In the genomic region with DNA sequence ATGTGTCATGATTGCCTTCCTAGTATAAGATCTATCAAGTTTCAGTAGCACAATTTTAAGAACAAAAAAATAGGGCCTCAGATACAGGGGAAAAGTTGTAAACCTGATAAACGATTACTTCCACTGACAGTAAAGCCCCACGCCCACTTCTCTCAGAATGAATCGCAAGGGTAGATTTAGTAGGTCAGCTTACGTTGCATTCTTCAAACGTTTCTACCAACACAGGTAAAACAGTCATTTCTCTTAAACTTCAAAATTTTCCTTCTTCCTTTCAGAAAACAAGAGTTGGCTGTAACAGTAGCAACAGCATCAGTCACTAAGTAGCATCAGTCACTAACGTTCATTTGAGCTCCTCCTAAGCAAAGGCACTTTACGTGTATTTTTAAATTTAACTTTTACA, we compare ENCODE assay signal across 19 cellular contexts.
A peak's percentile ranks its signal among the peaks of the same experiment; 100 is the strongest.
DNase-seq lines count a peak whose midpoint lies in the region; ATAC-seq lines count a peak whose summit lies in the region.
"Had no signal": no experiment of that assay in that cellular context is flagged by ENCODE, and none has a peak within 500 bp of the region (broad histone marks: within the 10 kb centered on the region; RNA-seq: fewer than 3 reads in every experiment).

No MANE protein-coding gene starts in this region.

- no peaks in the 10 kb centered on the region for H3K36me3 Mint-ChIP-seq in activated T-helper 17 cell treated with anti-CD3 and anti-CD28 coated beads, Interleukin-2, amount 50 U/mL, for 72 hours (ENCODE audit: low read depth)
- H3K36me3 Mint-ChIP-seq: CD8-positive, alpha-beta T cell had no signal

- H3K27ac Mint-ChIP-seq in activated T-helper 17 cell treated with anti-CD3 and anti-CD28 coated beads, Interleukin-2, amount 50 U/mL, for 72 hours: no peak overlapping the region
- H3K27ac Mint-ChIP-seq: CD8-positive, alpha-beta T cell; HFFc6 had no signal

- no peaks in the 10 kb centered on the region for H3K27me3 Mint-ChIP-seq in activated T-helper 17 cell treated with anti-CD3 and anti-CD28 coated beads, Interleukin-2, amount 50 U/mL, for 72 hours

- no peaks in the 10 kb centered on the region for H3K4me1 Mint-ChIP-seq in activated T-helper 17 cell treated with anti-CD3 and anti-CD28 coated beads, Interleukin-2, amount 50 U/mL, for 72 hours

- DNase-seq in activated CD4-positive, CD25-positive, alpha-beta regulatory T cell treated with anti-CD3 and anti-CD28 coated beads, Interleukin-2, amount 50 U/mL, for 72 hours: no peak
- DNase-seq in activated effector memory CD4-positive, alpha-beta T cell treated with anti-CD3 and anti-CD28 coated beads, Interleukin-2, amount 50 U/mL, for 16 hours: peak; percentile 69
- no peak for DNase-seq in activated effector memory CD4-positive, alpha-beta T cell treated with Interleukin-2 at 50 U/mL for 16 hours
- DNase-seq in stimulated activated CD4-positive, alpha-beta T cell treated with anti-CD3 and anti-CD28 coated beads, Interleukin-4, amount 100 ng/mL, for 24 hours: peak; percentile 34
- no peak for DNase-seq in AG08395 (ENCODE audit: low spot score)
- no peak for DNase-seq in RPMI8226
- DNase-seq: ACHN; CD8-positive, alpha-beta T cell; DMS153; H7; HFFc6; Kasumi-1; NCI-H1417 treated with DMSO at 0.1 percent for 48 hours; NCI-H187; NCI-H446 treated with DMSO at 0.1 percent for 48 hours; NCI-H526 treated with DMSO at 0.1 percent for 48 hours; SHP77 had no signal

- no peak overlapping the region for H3K4me3 Mint-ChIP-seq in activated T-helper 17 cell treated with anti-CD3 and anti-CD28 coated beads, Interleukin-2, amount 50 U/mL, for 72 hours
- H3K4me3 Mint-ChIP-seq: CD8-positive, alpha-beta T cell; HFFc6 had no signal

- ATAC-seq in activated CD4-positive, CD25-positive, alpha-beta regulatory T cell treated with anti-CD3 and anti-CD28 coated beads, Interleukin-2, amount 50 U/mL, for 24 hours: peak; percentile 84 to 85
- ATAC-seq in activated T-helper 17 cell treated with anti-CD3 and anti-CD28 coated beads, Interleukin-2, amount 50 U/mL, for 72 hours (replicated peaks): peak; percentile 44
- ATAC-seq: CD8-positive, alpha-beta T cell had no signal

- no peaks in the 10 kb centered on the region for H3K9me3 Mint-ChIP-seq in activated T-helper 17 cell treated with anti-CD3 and anti-CD28 coated beads, Interleukin-2, amount 50 U/mL, for 72 hours
- H3K9me3 Mint-ChIP-seq: CD8-positive, alpha-beta T cell; HFFc6 had no signal

Comparison
In these comparisons a context has a peak if more than half of its experiments do, and no peak if none do; other contexts are left out.
1. DNase-seq: peak in activated effector memory CD4-positive, alpha-beta T cell treated with anti-CD3 and anti-CD28 coated beads, Interleukin-2, amount 50 U/mL, for 16 hours (single experiment) and stimulated activated CD4-positive, alpha-beta T cell treated with anti-CD3 and anti-CD28 coated beads, Interleukin-4, amount 100 ng/mL, for 24 hours (single experiment); none in activated CD4-positive, CD25-positive, alpha-beta regulatory T cell treated with anti-CD3 and anti-CD28 coated beads, Interleukin-2, amount 50 U/mL, for 72 hours (single experiment), activated effector memory CD4-positive, alpha-beta T cell treated with Interleukin-2 at 50 U/mL for 16 hours (single experiment), AG08395 (single experiment) and RPMI8226 (single experiment).